In genomic region chr3:196202516-196202970, GRCh38 we compare ENCODE assay signal across 13 cellular contexts. TPM values are rescaled to one million over a fixed set of nuclear protein-coding genes. Genes with fewer than 3 reads are reported as not detected.
DNase-seq lines count a peak whose midpoint lies in the region; ATAC-seq, FAIRE-seq and TF ChIP-seq lines count a peak whose summit lies in the region.
"Had no signal": no experiment of that assay in that cellular context is flagged by ENCODE, and none has a peak within 500 bp of the region (broad histone marks: within the 10 kb centered on the region; RNA-seq: fewer than 3 reads in every experiment).

No MANE protein-coding gene starts in this region.

- H4K20me1 ChIP-seq in MM.1S (ENCODE audit: insufficient read depth, low read length): no peaks in the 10 kb centered on the region
- no peaks in the 10 kb centered on the region for H4K20me1 ChIP-seq in fibroblast of lung (ENCODE audit: control insufficient read depth, extremely low read depth, insufficient read depth, low read length)

- H3K27me3 ChIP-seq in MM.1S (replicated peaks; ENCODE audit: insufficient read depth, low read length) (no peaks in the 10 kb centered on the region), fibroblast of lung (ENCODE audit: control insufficient read depth, insufficient read depth, low read length) (peaks cover 4% of the 10 kb centered on the region), pancreas (no peaks in the 10 kb centered on the region)

- TF ChIP-seq CTCF in GM12864 (IDR thresholded peaks at IDR 0.05; ENCODE audit: low read depth, low read length, missing control alignments) (no peak), MM.1S (IDR thresholded peaks at IDR 0.05; ENCODE audit: low read length) (no peak), fibroblast of lung (conservative IDR thresholded peaks at IDR 0.05 in 1 of 2, IDR thresholded peaks at IDR 0.05 in 1 of 2; ENCODE audit: low read depth in 1 of 2, low read length in 2 of 2) (no peak), pancreas (IDR thresholded peaks at IDR 0.05) (no peak)

- peak overlapping the region; percentile 29 for H3K4me3 ChIP-seq in GM12864 (ENCODE audit: low read depth, low read length)
- no peak overlapping the region for H3K4me3 ChIP-seq in MM.1S (ENCODE audit: low read length)
- no peak overlapping the region for H3K4me3 ChIP-seq in fibroblast of lung (replicated peaks in 1 of 4; ENCODE audit: control extremely low read depth in 1 of 4, insufficient read depth in 1 of 4, low read depth in 3 of 4, low read length in 4 of 4)
- H3K4me3 ChIP-seq in pancreas: no peak overlapping the region
- H3K4me3 ChIP-seq: cardiac muscle cell, HAP-1 had no signal

- H3K9me2 ChIP-seq in MM.1S (replicated peaks; ENCODE audit: insufficient read depth, low read length): no peaks in the 10 kb centered on the region

- no peak for FAIRE-seq in pancreas (lab: Jason Lieb, UNC)
- no peak for FAIRE-seq in HTR-8/SVneo (lab: Jason Lieb, UNC)
- FAIRE-seq: keratinocyte had no signal

- H3K9ac ChIP-seq in MM.1S (ENCODE audit: low read length) (no peak overlapping the region), fibroblast of lung (ENCODE audit: insufficient read depth, low read length) (no peak overlapping the region)

- H3F3A ChIP-seq in MM.1S (ENCODE audit: insufficient read depth, low read length): no peaks in the 10 kb centered on the region

- ATAC-seq in pancreas: peak in 3 of 4 donors; percentile 19 to 76 (median 69)

- H2AFZ ChIP-seq in MM.1S (ENCODE audit: low read length) (0 out of 2 replicates have a peak overlapping the region, but pooled peaks have one; percentile 5), fibroblast of lung (ENCODE audit: low read length) (peak overlapping the region; percentile 51)

- H3K79me2 ChIP-seq in MM.1S (ENCODE audit: low read length) (no peaks in the 10 kb centered on the region), fibroblast of lung (ENCODE audit: control insufficient read depth, insufficient read depth, low read length) (no peaks in the 10 kb centered on the region)

- H3K9me3 ChIP-seq in MM.1S (replicated peaks; ENCODE audit: insufficient read depth, low read length): no peaks in the 10 kb centered on the region
- no peaks in the 10 kb centered on the region for H3K9me3 ChIP-seq in fibroblast of lung (ENCODE audit: control insufficient read depth, insufficient read depth, low read depth, low read length)
- H3K9me3 ChIP-seq in pancreas: no peaks in the 10 kb centered on the region
- H3K9me3 ChIP-seq: HAP-1 had no signal

- intact Hi-C loops in pancreas (cut with DNase I): no loop called here

- H3K4me2 ChIP-seq in MM.1S (ENCODE audit: low read depth, low read length) (peak overlapping the region; percentile 15; the same call in 1 of the 2 replicates), fibroblast of lung (ENCODE audit: extremely low read depth, insufficient read depth, low read length) (peak overlapping the region; percentile 32)

- peak; percentile 39 for DNase-seq in GM12864 (ENCODE audit: low read depth)
- DNase-seq in MM.1S: peak; percentile 88
- peak; percentile 20 to 42 for DNase-seq in fibroblast of lung (ENCODE audit: low read depth in 2 of 2)
- no peak for DNase-seq in pancreas
- DNase-seq in GM19240 (ENCODE audit: insufficient read length, low spot score): no peak
- no peak for DNase-seq in activated CD4-positive, CD25-positive, alpha-beta regulatory T cell treated with anti-CD3 and anti-CD28 coated beads, Interleukin-2, amount 50 U/mL, for 72 hours
- no peak for DNase-seq in RPMI8226
- DNase-seq in HTR-8/SVneo (ENCODE audit: insufficient read length, low spot score): no peak
- DNase-seq: activated CD4-positive, CD25-positive, alpha-beta regulatory T cell; GDM1 had no signal

- 57 to 58% methylated on average over 21 of the region's 21 CpGs for WGBS in pancreas, 2 donors

- no peaks in the 10 kb centered on the region for H3K36me3 ChIP-seq in MM.1S (replicated peaks; ENCODE audit: insufficient read depth, low read length)
- H3K36me3 ChIP-seq in fibroblast of lung (ENCODE audit: control insufficient read depth, insufficient read depth, low read length): no peaks in the 10 kb centered on the region
- H3K36me3 ChIP-seq in pancreas: no peaks in the 10 kb centered on the region
- H3K36me3 ChIP-seq: cardiac muscle cell, HAP-1 had no signal

- H3K4me1 ChIP-seq in MM.1S (ENCODE audit: low read length) (peaks cover 12% of the 10 kb centered on the region), fibroblast of lung (ENCODE audit: control insufficient read depth, extremely low read depth, insufficient read depth, low read length) (no peaks in the 10 kb centered on the region), pancreas (no peaks in the 10 kb centered on the region)
- H3K4me1 ChIP-seq: HAP-1 had no signal

- H3K27ac ChIP-seq in MM.1S (ENCODE audit: low read length) (peak overlapping the region; percentile 9; the same call in 1 of the 2 replicates), fibroblast of lung (ENCODE audit: insufficient read depth, low read length) (no peak overlapping the region), pancreas (no peak overlapping the region)
- H3K27ac ChIP-seq: cardiac muscle cell had no signal

RNA-seq across cellular contexts. Expression of gene ZDHHC19, which starts 8.7 kb away (rescaled TPM):
- total RNA-seq in fibroblast of lung: not detected in 2 replicates
- polyA plus RNA-seq in fibroblast of lung: not detected in 2 replicates
- not detected in 2 replicates for polyA plus RNA-seq in fibroblast of lung (2012)
- polyA minus RNA-seq in fibroblast of lung (ENCODE audit: low replicate concordance): not detected in 2 replicates
- under 1 TPM in 2 of 6 donors, not detected in 4; 0.17 to 0.21 TPM for total RNA-seq in pancreas
- polyA plus RNA-seq in pancreas: not detected
- polyA plus RNA-seq: keratinocyte had no signal

RNA-seq across cellular contexts. Expression of gene SLC51A, which starts 13.8 kb away (rescaled TPM):
- total RNA-seq in fibroblast of lung: not detected in 2 replicates
- polyA plus RNA-seq in fibroblast of lung: not detected in 2 replicates
- polyA plus RNA-seq in fibroblast of lung (2012): 3.3 and 6.1 TPM in 2 replicates
- not detected in 2 replicates for polyA minus RNA-seq in fibroblast of lung (ENCODE audit: low replicate concordance)
- under 1 TPM in 2 of 6 donors, not detected in 4; 0.19 to 0.37 TPM for total RNA-seq in pancreas
- 1 to 10 TPM in 1 of 2 donors, under 1 TPM in 1; 0.23 to 1.2 TPM for polyA plus RNA-seq in pancreas
- total RNA-seq: cardiac muscle cell had no signal
- polyA plus RNA-seq: keratinocyte had no signal

Comparison
In these comparisons a context has a peak if more than half of its experiments do, and no peak if none do; other contexts are left out.
1. DNase-seq: peak in GM12864 (single experiment), MM.1S (single experiment) and fibroblast of lung (2 of 2); none in pancreas (0 of 6), GM19240 (single experiment), activated CD4-positive, CD25-positive, alpha-beta regulatory T cell treated with anti-CD3 and anti-CD28 coated beads, Interleukin-2, amount 50 U/mL, for 72 hours (single experiment), RPMI8226 (single experiment) and HTR-8/SVneo (single experiment).